In genomic region chr1:45325816-45326506, GRCh38 we compare ENCODE assay signal across 8 cellular contexts. TPM values are rescaled to one million over a fixed set of nuclear protein-coding genes. Genes with fewer than 3 reads are reported as not detected.
A peak's percentile ranks its signal among the peaks of the same experiment; 100 is the strongest.
DNase-seq lines count a peak whose midpoint lies in the region; ATAC-seq and TF ChIP-seq lines count a peak whose summit lies in the region.

No MANE protein-coding gene starts in this region.

- H3K4me1 ChIP-seq in adipocyte (ENCODE audit: control insufficient read depth, insufficient read depth, low read length) = peaks cover 18% of the 10 kb centered on the region

- H3K27me3 ChIP-seq in adipocyte (replicated peaks; ENCODE audit: control insufficient read depth, insufficient read depth, low read length) = no peaks in the 10 kb centered on the region

- TF ChIP-seq CTCF in GM12865 (IDR thresholded peaks at IDR 0.05; ENCODE audit: insufficient read depth, low read depth, low read length, missing control alignments) = no peak

- no peak for ATAC-seq in HG02840 (IDR thresholded peaks at IDR 0.05; ENCODE audit: low FRiP score, unreplicated experiment)

- peaks cover under 1% of the 10 kb centered on the region for H3K36me3 ChIP-seq in adipocyte (ENCODE audit: control insufficient read depth, insufficient read depth, low read length, severe bottlenecking)

- DNase-seq in ACHN (peak; percentile 50), GM12865 (ENCODE audit: low read depth) (no peak), adipocyte (ENCODE audit: low read depth) (no peak), mesenteric fat pad (ENCODE audit: low spot score) (peak; percentile 18), NCI-H226 (no peak), OCI-M1 (lab: John Stamatoyannopoulos, UW) (no peak), NCI-H2171 treated with DMSO at 0.1 percent for 48 hours (lab: John Stamatoyannopoulos, UW) (no peak)

- peak overlapping the region; percentile 79 for H3K4me3 ChIP-seq in GM12865 (ENCODE audit: low read depth, low read length)
- peak overlapping the region; percentile 84 for H3K4me3 ChIP-seq in adipocyte (ENCODE audit: low read length)

- in situ Hi-C loops in ACHN (cut with HindIII; ENCODE audit: low pct_ligation_motif_present, low pct_unique_long_range_greater_than_20kb, low sequenced_read_pairs) = no loop called here

- H3K9me3 ChIP-seq in adipocyte (ENCODE audit: control insufficient read depth, low read length) = no peaks in the 10 kb centered on the region

- H3K9ac ChIP-seq in adipocyte (ENCODE audit: low read length) = peak overlapping the region; percentile 69

RNA-seq across cellular contexts. Expression of gene HPDL, which starts 0.7 kb away (rescaled TPM):
- total RNA-seq in mesenteric fat pad = 1.00 TPM

RNA-seq across cellular contexts. Expression of gene TOE1, which starts 14.0 kb away (rescaled TPM):
- 7.2 TPM for total RNA-seq in mesenteric fat pad

RNA-seq across cellular contexts. Expression of gene MUTYH, which starts 14.3 kb away (rescaled TPM):
- 14.4 TPM for total RNA-seq in mesenteric fat pad

Comparison
In these comparisons a context has a peak if more than half of its experiments do, and no peak if none do; other contexts are left out.
1. DNase-seq: peak in ACHN (single experiment) and mesenteric fat pad (single experiment); none in GM12865 (single experiment), adipocyte (single experiment), NCI-H226 (single experiment), OCI-M1 (single experiment) and NCI-H2171 treated with DMSO at 0.1 percent for 48 hours (single experiment).